Comparison of ENCODE assay signal across 1 cellular context in genomic region chr11:45148276-45148675, GRCh38.
TF ChIP-seq lines count a peak whose summit lies in the region.

No MANE protein-coding gene starts in this region.

TF ChIP-seq in IMR-90, 13 proteins besides CTCF, POLR2A, EP300 and RAD21 (continued from another document):
- TF ChIP-seq, protein P1, sequence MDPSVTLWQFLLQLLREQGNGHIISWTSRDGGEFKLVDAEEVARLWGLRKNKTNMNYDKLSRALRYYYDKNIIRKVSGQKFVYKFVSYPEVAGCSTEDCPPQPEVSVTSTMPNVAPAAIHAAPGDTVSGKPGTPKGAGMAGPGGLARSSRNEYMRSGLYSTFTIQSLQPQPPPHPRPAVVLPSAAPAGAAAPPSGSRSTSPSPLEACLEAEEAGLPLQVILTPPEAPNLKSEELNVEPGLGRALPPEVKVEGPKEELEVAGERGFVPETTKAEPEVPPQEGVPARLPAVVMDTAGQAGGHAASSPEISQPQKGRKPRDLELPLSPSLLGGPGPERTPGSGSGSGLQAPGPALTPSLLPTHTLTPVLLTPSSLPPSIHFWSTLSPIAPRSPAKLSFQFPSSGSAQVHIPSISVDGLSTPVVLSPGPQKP (IDR thresholded peaks at IDR 0.05; ENCODE audit: borderline replicate concordance, low read depth, low read length): no peak
- no peak for TF ChIP-seq NFE2L2 (IDR thresholded peaks at IDR 0.05; ENCODE audit: low read depth, low read length)
